Comparison of ENCODE assay signal across 15 cellular contexts in genomic region chr3:132347095-132347494, GRCh38. TPM values are rescaled to one million over a fixed set of nuclear protein-coding genes. Genes with fewer than 3 reads are reported as not detected.
A peak's percentile ranks its signal among the peaks of the same experiment; 100 is the strongest.
DNase-seq lines count a peak whose midpoint lies in the region; ATAC-seq and TF ChIP-seq lines count a peak whose summit lies in the region.
"Had no signal": no experiment of that assay in that cellular context is flagged by ENCODE, and none has a peak within 500 bp of the region (broad histone marks: within the 10 kb centered on the region; RNA-seq: fewer than 3 reads in every experiment).

No MANE protein-coding gene starts in this region.

- no peaks in the 10 kb centered on the region for H3K36me3 Mint-ChIP-seq in T-helper 2 cell treated with Interferon-gamma antibody and Interleukin-4, amounts not matched to agents 5 μg/mL and 100 μg/mL, for 36 hours (ENCODE audit: low read depth)

- no peak overlapping the region for H3K27ac Mint-ChIP-seq in T-helper 2 cell treated with Interferon-gamma antibody and Interleukin-4, amounts not matched to agents 5 μg/mL and 100 μg/mL, for 36 hours
- H3K27ac Mint-ChIP-seq: mesothelial cell of epicardium had no signal

- ATAC-seq in HG03039 (IDR thresholded peaks at IDR 0.05; ENCODE audit: unreplicated experiment) = no peak

- no peak overlapping the region for H3K4me3 ChIP-seq in LNCaP clone FGC (ENCODE audit: low read depth, low read length)
- H3K4me3 ChIP-seq: smooth muscle cell had no signal

- DNase-seq in Ammon's horn (ENCODE audit: low spot score) (peak; percentile 61), LNCaP clone FGC (ENCODE audit: low read depth) (peak; percentile 94), dermis blood vessel endothelial cell (peak; percentile 83), medulla oblongata (ENCODE audit: extremely low spot score) (peak; percentile 63), NCI-H226 (no peak)
- no peak for DNase-seq in T-helper 2 cell treated with Interferon-gamma antibody and Interleukin-4, amounts not matched to agents 5 μg/mL and 100 μg/mL, for 36 hours (ENCODE audit: low spot score)
- DNase-seq in stimulated activated naive CD4-positive, alpha-beta T cell treated with Interleukin-2 at 50 U/mL for 16 hours (lab: John Stamatoyannopoulos, UW) = no peak
- DNase-seq: activated CD8-positive, alpha-beta memory T cell treated with anti-CD3 and anti-CD28 coated beads for 24 hours; Caco-2; NCI-H1436; SHP77 treated with DMSO at 0.1 percent for 48 hours had no signal

- H3K4me3 Mint-ChIP-seq in T-helper 2 cell treated with Interferon-gamma antibody and Interleukin-4, amounts not matched to agents 5 μg/mL and 100 μg/mL, for 36 hours = no peak overlapping the region
- H3K4me3 Mint-ChIP-seq: mesothelial cell of epicardium had no signal

- H3K27me3 Mint-ChIP-seq in T-helper 2 cell treated with Interferon-gamma antibody and Interleukin-4, amounts not matched to agents 5 μg/mL and 100 μg/mL, for 36 hours (ENCODE audit: low read depth) = peaks cover 7% of the 10 kb centered on the region

- TF ChIP-seq CTCF in LNCaP clone FGC (IDR thresholded peaks at IDR 0.05; ENCODE audit: control insufficient read depth, extremely low read depth, insufficient read depth) = no peak

- no peaks in the 10 kb centered on the region for H3K4me1 Mint-ChIP-seq in T-helper 2 cell treated with Interferon-gamma antibody and Interleukin-4, amounts not matched to agents 5 μg/mL and 100 μg/mL, for 36 hours (ENCODE audit: low read depth)

- H3K9me3 Mint-ChIP-seq in T-helper 2 cell treated with Interferon-gamma antibody and Interleukin-4, amounts not matched to agents 5 μg/mL and 100 μg/mL, for 36 hours = no peaks in the 10 kb centered on the region
- H3K9me3 Mint-ChIP-seq: mesothelial cell of epicardium had no signal

RNA-seq across cellular contexts. Expression of gene ACP3, which starts 29.9 kb away (rescaled TPM):
- total RNA-seq in dermis blood vessel endothelial cell = not detected in 2 replicates
- total RNA-seq: frontal cortex had no signal

Comparison
In these comparisons a context has a peak if more than half of its experiments do, and no peak if none do; other contexts are left out.
1. DNase-seq: peak in Ammon's horn (single experiment), LNCaP clone FGC (single experiment), dermis blood vessel endothelial cell (single experiment) and medulla oblongata (single experiment); none in T-helper 2 cell treated with Interferon-gamma antibody and Interleukin-4, amounts not matched to agents 5 μg/mL and 100 μg/mL, for 36 hours (single experiment), NCI-H226 (single experiment) and stimulated activated naive CD4-positive, alpha-beta T cell treated with Interleukin-2 at 50 U/mL for 16 hours (single experiment).